1 cellular context compared by ENCODE assay signal in the genomic region with DNA sequence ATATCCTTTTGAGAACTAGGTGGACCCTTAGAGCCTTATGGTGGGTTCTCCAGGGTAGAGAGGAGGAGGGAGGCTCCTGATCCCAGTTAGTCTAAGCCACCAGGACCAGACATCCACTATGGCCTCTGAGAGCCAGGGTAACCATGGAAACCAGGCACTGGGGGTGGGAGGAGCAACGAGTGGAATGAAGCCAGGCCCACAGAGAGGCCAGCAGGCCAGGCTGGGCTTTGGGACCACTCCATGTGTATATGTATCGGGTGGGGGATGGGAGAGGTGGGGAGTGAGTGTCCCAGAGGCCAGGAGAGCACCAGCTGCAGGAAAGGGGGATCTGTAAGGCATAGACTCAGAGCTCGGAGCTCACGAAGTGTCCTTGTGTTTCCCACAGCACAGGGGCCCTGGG.
TF ChIP-seq lines count a peak whose summit lies in the region.

No MANE protein-coding gene starts in this region.

TF ChIP-seq in GM23338, 12 proteins besides CTCF, POLR2A, EP300 and RAD21 (continued from another document):
- no peak for TF ChIP-seq NANOG (IDR thresholded peaks at IDR 0.05; ENCODE audit: borderline replicate concordance)
- TF ChIP-seq EZH2 (IDR thresholded peaks at IDR 0.05; ENCODE audit: low read depth, unreplicated experiment) = no peak
- no peak for TF ChIP-seq ZNF114 (CRISPR knock-in tag; IDR thresholded peaks at IDR 0.05)
- no peak for TF ChIP-seq STAT1 (IDR thresholded peaks at IDR 0.05; ENCODE audit: unreplicated experiment)
- TF ChIP-seq ZNF331 (CRISPR knock-in tag; IDR thresholded peaks at IDR 0.05; ENCODE audit: low read depth) = no peak
- TF ChIP-seq JUNB (IDR thresholded peaks at IDR 0.05; ENCODE audit: unreplicated experiment) = no peak
- no peak for TF ChIP-seq CREB1 (CRISPR knock-in tag; IDR thresholded peaks at IDR 0.05; ENCODE audit: low read depth)
- TF ChIP-seq, protein P1, sequence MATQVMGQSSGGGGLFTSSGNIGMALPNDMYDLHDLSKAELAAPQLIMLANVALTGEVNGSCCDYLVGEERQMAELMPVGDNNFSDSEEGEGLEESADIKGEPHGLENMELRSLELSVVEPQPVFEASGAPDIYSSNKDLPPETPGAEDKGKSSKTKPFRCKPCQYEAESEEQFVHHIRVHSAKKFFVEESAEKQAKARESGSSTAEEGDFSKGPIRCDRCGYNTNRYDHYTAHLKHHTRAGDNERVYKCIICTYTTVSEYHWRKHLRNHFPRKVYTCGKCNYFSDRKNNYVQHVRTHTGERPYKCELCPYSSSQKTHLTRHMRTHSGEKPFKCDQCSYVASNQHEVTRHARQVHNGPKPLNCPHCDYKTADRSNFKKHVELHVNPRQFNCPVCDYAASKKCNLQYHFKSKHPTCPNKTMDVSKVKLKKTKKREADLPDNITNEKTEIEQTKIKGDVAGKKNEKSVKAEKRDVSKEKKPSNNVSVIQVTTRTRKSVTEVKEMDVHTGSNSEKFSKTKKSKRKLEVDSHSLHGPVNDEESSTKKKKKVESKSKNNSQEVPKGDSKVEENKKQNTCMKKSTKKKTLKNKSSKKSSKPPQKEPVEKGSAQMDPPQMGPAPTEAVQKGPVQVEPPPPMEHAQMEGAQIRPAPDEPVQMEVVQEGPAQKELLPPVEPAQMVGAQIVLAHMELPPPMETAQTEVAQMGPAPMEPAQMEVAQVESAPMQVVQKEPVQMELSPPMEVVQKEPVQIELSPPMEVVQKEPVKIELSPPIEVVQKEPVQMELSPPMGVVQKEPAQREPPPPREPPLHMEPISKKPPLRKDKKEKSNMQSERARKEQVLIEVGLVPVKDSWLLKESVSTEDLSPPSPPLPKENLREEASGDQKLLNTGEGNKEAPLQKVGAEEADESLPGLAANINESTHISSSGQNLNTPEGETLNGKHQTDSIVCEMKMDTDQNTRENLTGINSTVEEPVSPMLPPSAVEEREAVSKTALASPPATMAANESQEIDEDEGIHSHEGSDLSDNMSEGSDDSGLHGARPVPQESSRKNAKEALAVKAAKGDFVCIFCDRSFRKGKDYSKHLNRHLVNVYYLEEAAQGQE (IDR thresholded peaks at IDR 0.05; ENCODE audit: unreplicated experiment) = no peak
- no peak for TF ChIP-seq EZH2phosphoT487 (IDR thresholded peaks at IDR 0.05; ENCODE audit: unreplicated experiment)
- TF ChIP-seq, protein P2, sequence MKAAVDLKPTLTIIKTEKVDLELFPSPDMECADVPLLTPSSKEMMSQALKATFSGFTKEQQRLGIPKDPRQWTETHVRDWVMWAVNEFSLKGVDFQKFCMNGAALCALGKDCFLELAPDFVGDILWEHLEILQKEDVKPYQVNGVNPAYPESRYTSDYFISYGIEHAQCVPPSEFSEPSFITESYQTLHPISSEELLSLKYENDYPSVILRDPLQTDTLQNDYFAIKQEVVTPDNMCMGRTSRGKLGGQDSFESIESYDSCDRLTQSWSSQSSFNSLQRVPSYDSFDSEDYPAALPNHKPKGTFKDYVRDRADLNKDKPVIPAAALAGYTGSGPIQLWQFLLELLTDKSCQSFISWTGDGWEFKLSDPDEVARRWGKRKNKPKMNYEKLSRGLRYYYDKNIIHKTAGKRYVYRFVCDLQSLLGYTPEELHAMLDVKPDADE (IDR thresholded peaks at IDR 0.05) = no peak
- TF ChIP-seq POLR2AphosphoS5 (IDR thresholded peaks at IDR 0.05; ENCODE audit: low read depth) = no peak
TF ChIP-seq in GM23338: peak in this region for 0.
